Comparison of ENCODE assay signal across 2 cellular contexts in the genomic region with DNA sequence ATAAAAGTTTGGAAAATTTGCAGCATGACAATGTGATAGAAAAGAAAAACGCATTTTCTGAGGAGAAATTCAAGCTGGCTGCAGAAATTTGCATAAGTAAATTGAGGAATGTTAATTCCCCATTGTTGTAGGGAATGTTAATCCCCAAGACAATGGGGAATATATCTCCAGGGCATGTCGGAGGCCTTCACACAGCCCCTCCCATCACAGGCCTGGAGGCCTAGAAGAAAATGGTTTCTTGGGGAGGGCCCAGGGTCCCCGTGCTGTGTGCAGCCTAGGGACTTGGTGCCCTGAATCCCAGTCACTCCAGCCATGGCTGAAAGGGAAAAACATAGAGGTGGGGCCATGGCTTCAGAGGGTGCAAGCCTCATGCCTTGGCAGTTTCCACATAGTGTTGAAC.
TF ChIP-seq lines count a peak whose summit lies in the region.

No MANE protein-coding gene starts in this region.

TF ChIP-seq in GM23338, 12 proteins besides CTCF, POLR2A, EP300 and RAD21:
- TF ChIP-seq, protein P1, sequence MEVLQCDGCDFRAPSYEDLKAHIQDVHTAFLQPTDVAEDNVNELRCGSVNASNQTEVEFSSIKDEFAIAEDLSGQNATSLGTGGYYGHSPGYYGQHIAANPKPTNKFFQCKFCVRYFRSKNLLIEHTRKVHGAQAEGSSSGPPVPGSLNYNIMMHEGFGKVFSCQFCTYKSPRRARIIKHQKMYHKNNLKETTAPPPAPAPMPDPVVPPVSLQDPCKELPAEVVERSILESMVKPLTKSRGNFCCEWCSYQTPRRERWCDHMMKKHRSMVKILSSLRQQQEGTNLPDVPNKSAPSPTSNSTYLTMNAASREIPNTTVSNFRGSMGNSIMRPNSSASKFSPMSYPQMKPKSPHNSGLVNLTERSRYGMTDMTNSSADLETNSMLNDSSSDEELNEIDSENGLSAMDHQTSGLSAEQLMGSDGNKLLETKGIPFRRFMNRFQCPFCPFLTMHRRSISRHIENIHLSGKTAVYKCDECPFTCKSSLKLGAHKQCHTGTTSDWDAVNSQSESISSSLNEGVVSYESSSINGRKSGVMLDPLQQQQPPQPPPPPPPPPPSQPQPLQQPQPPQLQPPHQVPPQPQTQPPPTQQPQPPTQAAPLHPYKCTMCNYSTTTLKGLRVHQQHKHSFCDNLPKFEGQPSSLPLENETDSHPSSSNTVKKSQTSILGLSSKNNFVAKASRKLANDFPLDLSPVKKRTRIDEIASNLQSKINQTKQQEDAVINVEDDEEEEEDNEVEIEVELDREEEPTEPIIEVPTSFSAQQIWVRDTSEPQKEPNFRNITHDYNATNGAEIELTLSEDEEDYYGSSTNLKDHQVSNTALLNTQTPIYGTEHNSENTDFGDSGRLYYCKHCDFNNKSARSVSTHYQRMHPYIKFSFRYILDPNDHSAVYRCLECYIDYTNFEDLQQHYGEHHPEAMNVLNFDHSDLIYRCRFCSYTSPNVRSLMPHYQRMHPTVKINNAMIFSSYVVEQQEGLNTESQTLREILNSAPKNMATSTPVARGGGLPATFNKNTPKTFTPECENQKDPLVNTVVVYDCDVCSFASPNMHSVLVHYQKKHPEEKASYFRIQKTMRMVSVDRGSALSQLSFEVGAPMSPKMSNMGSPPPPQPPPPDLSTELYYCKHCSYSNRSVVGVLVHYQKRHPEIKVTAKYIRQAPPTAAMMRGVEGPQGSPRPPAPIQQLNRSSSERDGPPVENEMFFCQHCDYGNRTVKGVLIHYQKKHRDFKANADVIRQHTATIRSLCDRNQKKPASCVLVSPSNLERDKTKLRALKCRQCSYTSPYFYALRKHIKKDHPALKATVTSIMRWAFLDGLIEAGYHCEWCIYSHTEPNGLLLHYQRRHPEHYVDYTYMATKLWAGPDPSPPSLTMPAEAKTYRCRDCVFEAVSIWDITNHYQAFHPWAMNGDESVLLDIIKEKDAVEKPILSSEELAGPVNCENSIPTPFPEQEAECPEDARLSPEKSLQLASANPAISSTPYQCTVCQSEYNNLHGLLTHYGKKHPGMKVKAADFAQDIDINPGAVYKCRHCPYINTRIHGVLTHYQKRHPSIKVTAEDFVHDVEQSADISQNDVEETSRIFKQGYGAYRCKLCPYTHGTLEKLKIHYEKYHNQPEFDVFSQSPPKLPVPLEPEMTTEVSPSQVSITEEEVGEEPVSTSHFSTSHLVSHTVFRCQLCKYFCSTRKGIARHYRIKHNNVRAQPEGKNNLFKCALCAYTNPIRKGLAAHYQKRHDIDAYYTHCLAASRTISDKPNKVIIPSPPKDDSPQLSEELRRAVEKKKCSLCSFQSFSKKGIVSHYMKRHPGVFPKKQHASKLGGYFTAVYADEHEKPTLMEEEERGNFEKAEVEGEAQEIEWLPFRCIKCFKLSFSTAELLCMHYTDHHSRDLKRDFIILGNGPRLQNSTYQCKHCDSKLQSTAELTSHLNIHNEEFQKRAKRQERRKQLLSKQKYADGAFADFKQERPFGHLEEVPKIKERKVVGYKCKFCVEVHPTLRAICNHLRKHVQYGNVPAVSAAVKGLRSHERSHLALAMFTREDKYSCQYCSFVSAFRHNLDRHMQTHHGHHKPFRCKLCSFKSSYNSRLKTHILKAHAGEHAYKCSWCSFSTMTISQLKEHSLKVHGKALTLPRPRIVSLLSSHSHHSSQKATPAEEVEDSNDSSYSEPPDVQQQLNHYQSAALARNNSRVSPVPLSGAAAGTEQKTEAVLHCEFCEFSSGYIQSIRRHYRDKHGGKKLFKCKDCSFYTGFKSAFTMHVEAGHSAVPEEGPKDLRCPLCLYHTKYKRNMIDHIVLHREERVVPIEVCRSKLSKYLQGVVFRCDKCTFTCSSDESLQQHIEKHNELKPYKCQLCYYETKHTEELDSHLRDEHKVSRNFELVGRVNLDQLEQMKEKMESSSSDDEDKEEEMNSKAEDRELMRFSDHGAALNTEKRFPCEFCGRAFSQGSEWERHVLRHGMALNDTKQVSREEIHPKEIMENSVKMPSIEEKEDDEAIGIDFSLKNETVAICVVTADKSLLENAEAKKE (CRISPR knock-in tag; IDR thresholded peaks at IDR 0.05): no peak
- no peak for TF ChIP-seq JUNB (IDR thresholded peaks at IDR 0.05; ENCODE audit: unreplicated experiment)
- no peak for TF ChIP-seq EZH2phosphoT487 (IDR thresholded peaks at IDR 0.05; ENCODE audit: unreplicated experiment)
- TF ChIP-seq ZNF331 (CRISPR knock-in tag; IDR thresholded peaks at IDR 0.05; ENCODE audit: low read depth): no peak
- no peak for TF ChIP-seq NANOG (IDR thresholded peaks at IDR 0.05; ENCODE audit: borderline replicate concordance)
- TF ChIP-seq CREB1 (CRISPR knock-in tag; IDR thresholded peaks at IDR 0.05; ENCODE audit: low read depth): no peak

TF ChIP-seq in H1, 55 proteins besides CTCF, POLR2A, EP300 and RAD21:
- no peak for TF ChIP-seq CTBP2 (IDR thresholded peaks at IDR 0.05; ENCODE audit: borderline replicate concordance, insufficient read depth, insufficient read length, low read length)
- TF ChIP-seq TEAD4 (IDR thresholded peaks at IDR 0.05; ENCODE audit: low read depth, low read length): peak; percentile 88
